In genomic region chr9:92740446-92740961, GRCh38 we compare ENCODE assay signal across 7 cellular contexts. TPM values are rescaled to one million over a fixed set of nuclear protein-coding genes. Genes with fewer than 3 reads are reported as not detected.
DNase-seq lines count a peak whose midpoint lies in the region; ATAC-seq and TF ChIP-seq lines count a peak whose summit lies in the region.

No MANE protein-coding gene starts in this region.

- H3K36me3 ChIP-seq in MM.1S (replicated peaks; ENCODE audit: insufficient read depth, low read length) (no peaks in the 10 kb centered on the region; the same call in 1 of the 2 replicates), brain microvascular endothelial cell (replicated peaks) (no peaks in the 10 kb centered on the region), right lobe of liver (no peaks in the 10 kb centered on the region), thymus (ENCODE audit: control insufficient read depth, insufficient read depth) (peaks cover 4% of the 10 kb centered on the region)

- peak overlapping the region; percentile 27; the same call in 1 of the 2 replicates for H3K4me2 ChIP-seq in MM.1S (ENCODE audit: low read depth, low read length)

- H2AFZ ChIP-seq in MM.1S (ENCODE audit: low read length), result no peak overlapping the region

- no peak for DNase-seq in MM.1S
- no peak for DNase-seq in brain microvascular endothelial cell
- peak in 1 of 3 donors; percentile 50 for DNase-seq in right lobe of liver
- DNase-seq in NCI-H1092 (lab: John Stamatoyannopoulos, UW), result no peak
- no peak for DNase-seq in NCI-H146 (lab: John Stamatoyannopoulos, UW)
- no peak for DNase-seq in nucleus accumbens (lab: John Stamatoyannopoulos, UW)

- H3K9me3 ChIP-seq in MM.1S (replicated peaks; ENCODE audit: insufficient read depth, low read length) (no peaks in the 10 kb centered on the region), right lobe of liver (no peaks in the 10 kb centered on the region), thymus (ENCODE audit: control insufficient read depth) (no peaks in the 10 kb centered on the region)

- no peak overlapping the region for H3K4me3 ChIP-seq in MM.1S (ENCODE audit: low read length)
- no peak overlapping the region for H3K4me3 ChIP-seq in brain microvascular endothelial cell (ENCODE audit: low read depth, low read length)
- H3K4me3 ChIP-seq in right lobe of liver, result no peak overlapping the region
- H3K4me3 ChIP-seq in thymus (ENCODE audit: low read length), result no peak overlapping the region

- 39% methylated on average over 7 of the region's 7 CpGs for WGBS in right lobe of liver (ENCODE audit: insufficient coverage, low coverage, low lambda C conversion rate, missing lambda C conversion rate)
- 44% methylated on average over 7 of the region's 7 CpGs for WGBS in thymus

- H3F3A ChIP-seq in MM.1S (ENCODE audit: insufficient read depth, low read length), result peaks cover 32% of the 10 kb centered on the region

- in situ Hi-C loops in brain microvascular endothelial cell (cut with HindIII; ENCODE audit: low pct_ligation_motif_present, low sequenced_read_pairs), result no loop called here

- intact Hi-C loops in right lobe of liver (cut with DNase I), result no loop called here

- no peaks in the 10 kb centered on the region for H3K9me2 ChIP-seq in MM.1S (replicated peaks; ENCODE audit: insufficient read depth, low read length)

- ATAC-seq in right lobe of liver, result peak; percentile 27 to 42 (median 38)

- no peaks in the 10 kb centered on the region for H3K27me3 ChIP-seq in MM.1S (replicated peaks; ENCODE audit: insufficient read depth, low read length)
- no peaks in the 10 kb centered on the region for H3K27me3 ChIP-seq in brain microvascular endothelial cell (replicated peaks)
- H3K27me3 ChIP-seq in right lobe of liver, result no peaks in the 10 kb centered on the region
- H3K27me3 ChIP-seq in thymus (ENCODE audit: control insufficient read depth, insufficient read depth), result no peaks in the 10 kb centered on the region

- H3K27ac ChIP-seq in MM.1S (ENCODE audit: low read length), result peak overlapping the region; percentile 28; the same call in 1 of the 2 replicates
- peak overlapping the region; percentile 26 for H3K27ac ChIP-seq in brain microvascular endothelial cell
- H3K27ac ChIP-seq in right lobe of liver, result peak overlapping the region; percentile 49 to 63 (median 52)
- peak overlapping the region; percentile 68 for H3K27ac ChIP-seq in thymus (ENCODE audit: low read depth)

- H3K4me1 ChIP-seq in MM.1S (ENCODE audit: low read length), result peaks cover 64% of the 10 kb centered on the region
- peaks cover 0 to 8% (median 0%) of the 10 kb centered on the region in 4 donors for H3K4me1 ChIP-seq in right lobe of liver
- peaks cover 13% of the 10 kb centered on the region for H3K4me1 ChIP-seq in thymus (ENCODE audit: control insufficient read depth, insufficient read depth, low read length)

- H3K9ac ChIP-seq in MM.1S (ENCODE audit: low read length), result no peak overlapping the region

- TF ChIP-seq POLR2A in right lobe of liver (IDR thresholded peaks at IDR 0.05), result no peak

- no peak for TF ChIP-seq CTCF in MM.1S (IDR thresholded peaks at IDR 0.05; ENCODE audit: low read length)
- no peak for TF ChIP-seq CTCF in brain microvascular endothelial cell (IDR thresholded peaks at IDR 0.05; ENCODE audit: low read depth, low read length, missing control alignments)
- TF ChIP-seq CTCF in right lobe of liver (IDR thresholded peaks at IDR 0.05), result no peak

- peaks cover 48% of the 10 kb centered on the region for H4K20me1 ChIP-seq in MM.1S (ENCODE audit: insufficient read depth, low read length)

- peaks cover 98% of the 10 kb centered on the region for H3K79me2 ChIP-seq in MM.1S (ENCODE audit: low read length)

RNA-seq across cellular contexts. Expression of gene BICD2, which starts 24.1 kb away (rescaled TPM):
- total RNA-seq in right lobe of liver, result 10 to 100 TPM in 3 of 6 experiments, 1 to 10 TPM in 3; 6.3 to 14.9 (median 9.8) TPM
- polyA plus RNA-seq in thymus, result 16.8 TPM
